Comparison of ENCODE assay signal across 15 cellular contexts in the genomic region with DNA sequence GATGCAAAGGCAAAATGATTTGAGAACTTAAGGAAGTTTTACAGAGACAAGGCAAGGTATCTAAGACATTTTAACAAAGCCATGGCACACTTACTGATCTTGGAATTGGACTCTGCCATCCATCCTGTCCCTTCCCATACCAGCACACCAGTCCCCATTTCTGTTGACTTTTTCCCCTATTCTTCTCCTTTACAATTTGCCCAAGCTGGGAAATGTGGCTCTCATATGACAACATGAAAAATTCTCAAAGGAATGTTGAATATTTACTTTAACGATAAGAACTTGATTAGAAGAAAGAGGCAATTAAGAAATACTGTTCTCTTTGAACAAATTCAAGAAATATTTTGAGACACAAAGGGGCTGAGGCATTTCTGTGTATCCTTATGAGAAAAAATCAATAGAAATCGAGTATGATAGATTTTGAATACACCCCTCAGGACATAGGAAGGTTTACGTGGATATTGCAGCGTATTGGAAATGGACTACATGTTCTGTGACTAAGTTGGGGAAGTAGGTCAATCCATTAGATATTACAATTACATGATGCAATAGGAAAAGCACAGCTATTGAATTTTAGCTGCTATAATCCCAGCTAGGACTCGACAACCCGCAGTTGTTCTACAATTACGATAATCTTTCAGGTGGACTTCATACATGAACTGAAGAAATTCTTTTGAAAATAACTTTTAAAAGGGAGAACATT.
A peak's percentile ranks its signal among the peaks of the same experiment; 100 is the strongest.
DNase-seq lines count a peak whose midpoint lies in the region; ATAC-seq, FAIRE-seq and TF ChIP-seq lines count a peak whose summit lies in the region.
"Had no signal": no experiment of that assay in that cellular context is flagged by ENCODE, and none has a peak within 500 bp of the region (broad histone marks: within the 10 kb centered on the region; RNA-seq: fewer than 3 reads in every experiment).

No MANE protein-coding gene starts in this region.

- DNase-seq in adipocyte (ENCODE audit: low read depth) (peak; percentile 8), osteoblast (ENCODE audit: insufficient read length, low spot score, missing footprints) (no peak), transverse colon (no peak), HTR-8/SVneo (ENCODE audit: insufficient read length, low spot score) (no peak), NCI-H2171 (lab: John Stamatoyannopoulos, UW) (no peak), frontal cortex (ENCODE audit: low spot score in 2 of 2) (no peak)
- DNase-seq in NK-92 treated with Interleukin-12 subunit alpha and Interleukin-12 subunit beta, amount 100 ng/mL, for 24 hours (lab: John Stamatoyannopoulos, UW), result no peak
- DNase-seq: activated CD4-positive, alpha-beta T cell treated with anti-CD3 and anti-CD28 coated beads for 36 hours; activated T-cell treated with anti-CD3 and anti-CD28 coated beads, Interleukin-2, amount 50 U/mL, for 4 hours; NCI-H1436 treated with DMSO at 0.1 percent for 48 hours; NCI-H526; RPMI8226 had no signal

- TF ChIP-seq POLR2A in gastroesophageal sphincter (IDR thresholded peaks at IDR 0.05) (no peak), transverse colon (IDR thresholded peaks at IDR 0.05) (no peak)

- intact Hi-C loops in transverse colon (cut with DNase I; ENCODE audit: low total_unique reads), result no loop called here

- H4K20me1 ChIP-seq in osteoblast (ENCODE audit: insufficient read depth, low read length), result no peaks in the 10 kb centered on the region

- WGBS in gastroesophageal sphincter (ENCODE audit: low coverage in 1 of 2), 2 donors, result 19 to 40% methylated on average over 7 of the region's 7 CpGs
- 69 to 78% methylated on average over 7 of the region's 7 CpGs for WGBS in transverse colon (ENCODE audit: low coverage in 1 of 2), 2 donors

- H3K9me3 ChIP-seq in adipocyte (ENCODE audit: control insufficient read depth, low read length), result no peaks in the 10 kb centered on the region
- no peaks in the 10 kb centered on the region for H3K9me3 ChIP-seq in gastroesophageal sphincter
- H3K9me3 ChIP-seq in osteoblast (ENCODE audit: low read depth, low read length), result no peaks in the 10 kb centered on the region
- no peaks in the 10 kb centered on the region for H3K9me3 ChIP-seq in transverse colon

- ATAC-seq in gastroesophageal sphincter, result peak; percentile 69
- ATAC-seq: activated CD4-positive, alpha-beta T cell treated with anti-CD3 and anti-CD28 coated beads for 36 hours; activated T-cell treated with anti-CD3 and anti-CD28 coated beads, Interleukin-2, amount 50 U/mL, for 4 hours; left colon had no signal

- H3K27me3 ChIP-seq in adipocyte (replicated peaks; ENCODE audit: control insufficient read depth, insufficient read depth, low read length) (no peaks in the 10 kb centered on the region), gastroesophageal sphincter (no peaks in the 10 kb centered on the region), osteoblast (ENCODE audit: insufficient read depth, low read length) (no peaks in the 10 kb centered on the region), transverse colon (no peaks in the 10 kb centered on the region)
- H3K27me3 ChIP-seq: neural progenitor cell had no signal

- in situ Hi-C loops in transverse colon (cut with MboI; ENCODE audit: low pct_ligation_motif_present in 1 of 4, low pct_unique_long_range_greater_than_20kb in 1 of 4, low sequenced_read_pairs in 3 of 4), result no loop called here

- FAIRE-seq in HTR-8/SVneo (lab: Jason Lieb, UNC), result no peak
- no peak for FAIRE-seq in frontal cortex (lab: Jason Lieb, UNC)

- H2AFZ ChIP-seq in osteoblast (ENCODE audit: low read length), result no peak overlapping the region
- H2AFZ ChIP-seq: neural progenitor cell had no signal

- peak overlapping the region; percentile 79 for H3K9ac ChIP-seq in adipocyte (ENCODE audit: low read length)
- H3K9ac ChIP-seq: neural progenitor cell had no signal

- peaks cover 47% of the 10 kb centered on the region for H3K4me1 ChIP-seq in adipocyte (ENCODE audit: control insufficient read depth, insufficient read depth, low read length)
- H3K4me1 ChIP-seq in gastroesophageal sphincter, result peaks cover 0 to 26% (median 11%) of the 10 kb centered on the region in 3 donors
- peaks cover 48% of the 10 kb centered on the region for H3K4me1 ChIP-seq in osteoblast (ENCODE audit: insufficient read depth, low read length)
- peaks cover 0 to 9% (median 3%) of the 10 kb centered on the region in 4 donors for H3K4me1 ChIP-seq in transverse colon
- H3K4me1 ChIP-seq: neural progenitor cell had no signal

- peak overlapping the region; percentile 46 for H3K4me2 ChIP-seq in osteoblast (ENCODE audit: insufficient read depth, low read length)
- H3K4me2 ChIP-seq: neural progenitor cell had no signal

- H3K36me3 ChIP-seq in adipocyte (ENCODE audit: control insufficient read depth, insufficient read depth, low read length, severe bottlenecking) (no peaks in the 10 kb centered on the region), gastroesophageal sphincter (no peaks in the 10 kb centered on the region), osteoblast (ENCODE audit: insufficient read depth, low read length) (no peaks in the 10 kb centered on the region), transverse colon (no peaks in the 10 kb centered on the region)
- H3K36me3 ChIP-seq: neural progenitor cell had no signal

- H3K4me3 ChIP-seq in adipocyte (ENCODE audit: low read length), result peak overlapping the region; percentile 44
- H3K4me3 ChIP-seq in gastroesophageal sphincter, result no peak overlapping the region
- no peak overlapping the region for H3K4me3 ChIP-seq in osteoblast (ENCODE audit: insufficient read depth, low read length)
- H3K4me3 ChIP-seq in transverse colon, result no peak overlapping the region
- H3K4me3 ChIP-seq: neural progenitor cell had no signal

- TF ChIP-seq CTCF in gastroesophageal sphincter (IDR thresholded peaks at IDR 0.05) (no peak), osteoblast (IDR thresholded peaks at IDR 0.05; ENCODE audit: extremely low read depth, low read depth, low read length) (no peak), transverse colon (IDR thresholded peaks at IDR 0.05) (no peak)

- H3K27ac ChIP-seq in gastroesophageal sphincter (peak overlapping the region; percentile 71 to 84 (median 72)), osteoblast (ENCODE audit: low read depth, low read length) (peak overlapping the region; percentile 81), transverse colon (peak overlapping the region; percentile 61 to 72 (median 67))
- H3K27ac ChIP-seq: neural progenitor cell had no signal

- no peaks in the 10 kb centered on the region for H3K79me2 ChIP-seq in osteoblast (ENCODE audit: insufficient read depth, low read length)

- TF ChIP-seq EP300 in gastroesophageal sphincter (IDR thresholded peaks at IDR 0.05) (no peak), transverse colon (IDR thresholded peaks at IDR 0.05; ENCODE audit: low read depth) (no peak)
